32 cellular contexts compared by ENCODE assay signal in the genomic region with DNA sequence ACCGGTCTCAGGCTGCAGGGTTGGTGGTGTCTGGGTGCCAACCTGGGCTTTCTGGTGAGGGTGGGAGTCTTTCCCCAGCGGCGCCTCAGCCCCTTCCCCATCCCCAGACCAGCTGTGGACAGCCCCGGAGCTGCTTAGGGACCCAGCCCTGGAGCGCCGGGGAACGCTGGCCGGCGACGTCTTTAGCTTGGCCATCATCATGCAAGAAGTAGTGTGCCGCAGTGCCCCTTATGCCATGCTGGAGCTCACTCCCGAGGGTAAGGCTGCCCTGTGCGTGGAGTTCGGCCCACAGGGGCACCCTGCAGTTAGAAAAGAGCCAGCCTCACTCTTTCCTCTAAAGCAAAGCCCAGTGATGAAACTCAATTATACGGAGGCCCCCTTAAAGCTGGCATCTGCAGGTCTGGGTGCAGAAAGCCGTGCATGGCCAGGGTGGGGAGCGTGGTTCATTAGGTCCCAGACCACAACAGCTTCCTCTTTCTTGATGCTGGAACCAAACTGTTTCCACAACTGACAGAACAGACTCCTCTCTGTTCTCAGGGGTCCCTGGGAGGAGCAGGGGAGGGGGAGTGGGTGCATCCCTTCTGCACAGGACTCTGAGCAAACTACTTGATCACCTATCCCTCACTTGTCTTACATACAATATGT. TPM values are rescaled to one million over a fixed set of nuclear protein-coding genes. Genes with fewer than 3 reads are reported as not detected.
A peak's percentile ranks its signal among the peaks of the same experiment; 100 is the strongest.
DNase-seq lines count a peak whose midpoint lies in the region; ATAC-seq and TF ChIP-seq lines count a peak whose summit lies in the region.
"Had no signal": no experiment of that assay in that cellular context is flagged by ENCODE, and none has a peak within 500 bp of the region (broad histone marks: within the 10 kb centered on the region; RNA-seq: fewer than 3 reads in every experiment).

No MANE protein-coding gene starts in this region.

- intact Hi-C loops in lower lobe of right lung (cut with DNase I): no loop called here

- H3K27me3 Mint-ChIP-seq in activated CD8-positive, alpha-beta memory T cell treated with anti-CD3 and anti-CD28 coated beads, Interleukin-2, amount 10 ng/mL, durations not matched to agents 7 days and 5 days: peaks cover 19% of the 10 kb centered on the region
- peaks cover 22 to 71% (median 46%) of the 10 kb centered on the region in 3 donors for H3K27me3 Mint-ChIP-seq in naive B cell

- TF ChIP-seq CTCF in lower lobe of right lung (IDR thresholded peaks at IDR 0.05): no peak

- H3K4me3 ChIP-seq in lower lobe of right lung: no peak overlapping the region
- H3K4me3 ChIP-seq: gastrocnemius medialis, K562, lung, skin epidermis, suprapubic skin had no signal

- H3K4me1 Mint-ChIP-seq in activated CD8-positive, alpha-beta memory T cell treated with anti-CD3 and anti-CD28 coated beads, Interleukin-2, amount 10 ng/mL, durations not matched to agents 7 days and 5 days: peaks cover 8% of the 10 kb centered on the region
- peaks cover 20 to 34% (median 25%) of the 10 kb centered on the region in 3 donors for H3K4me1 Mint-ChIP-seq in naive B cell

- H3K9me3 Mint-ChIP-seq in activated CD8-positive, alpha-beta memory T cell treated with anti-CD3 and anti-CD28 coated beads, Interleukin-2, amount 10 ng/mL, durations not matched to agents 7 days and 5 days (ENCODE audit: low read depth): no peaks in the 10 kb centered on the region
- peaks cover 0 to 2% (median 0%) of the 10 kb centered on the region in 7 donors for H3K9me3 Mint-ChIP-seq in naive B cell
- H3K9me3 Mint-ChIP-seq: activated naive CD4-positive, alpha-beta T cell treated with anti-CD3 and anti-CD28 coated beads, Interleukin-2, amount 50 U/mL, for 72 hours; CD4-positive, alpha-beta memory T cell; H9; nephron had no signal

- no peak overlapping the region for H3K27ac Mint-ChIP-seq in activated CD8-positive, alpha-beta memory T cell treated with anti-CD3 and anti-CD28 coated beads, Interleukin-2, amount 10 ng/mL, durations not matched to agents 7 days and 5 days
- H3K27ac Mint-ChIP-seq in naive B cell: peak overlapping the region in 1 of 6 donors; percentile 44
- H3K27ac Mint-ChIP-seq: activated CD8-positive, alpha-beta T cell treated with anti-CD3 and anti-CD28 coated beads, Interleukin-2, amount 10 ng/mL, durations not matched to agents 7 days and 5 days; activated naive CD4-positive, alpha-beta T cell treated with anti-CD3 and anti-CD28 coated beads, Interleukin-2, amount 50 U/mL, for 72 hours; CD4-positive, alpha-beta memory T cell; H9; nephron had no signal

- H3K4me3 Mint-ChIP-seq in activated CD8-positive, alpha-beta memory T cell treated with anti-CD3 and anti-CD28 coated beads, Interleukin-2, amount 10 ng/mL, durations not matched to agents 7 days and 5 days: no peak overlapping the region
- peak overlapping the region in 2 of 8 donors; percentile 13 to 65 for H3K4me3 Mint-ChIP-seq in naive B cell
- H3K4me3 Mint-ChIP-seq: activated CD8-positive, alpha-beta T cell treated with anti-CD3 and anti-CD28 coated beads, Interleukin-2, amount 10 ng/mL, durations not matched to agents 7 days and 5 days; H9 had no signal

- no peak for ATAC-seq in activated CD8-positive, alpha-beta memory T cell treated with anti-CD3 and anti-CD28 coated beads, Interleukin-2, amount 10 ng/mL, durations not matched to agents 7 days and 5 days
- peak; percentile 53 to 55 for ATAC-seq in naive B cell (ENCODE audit: low read depth in 2 of 2)
- no peak for ATAC-seq in lower lobe of right lung
- ATAC-seq: activated CD8-positive, alpha-beta T cell treated with anti-CD3 and anti-CD28 coated beads, Interleukin-2, amount 10 ng/mL, durations not matched to agents 7 days and 5 days; activated naive CD4-positive, alpha-beta T cell treated with anti-CD3 and anti-CD28 coated beads, Interleukin-2, amount 50 U/mL, for 72 hours; gastrocnemius medialis; K562; Panc1 had no signal

- no peaks in the 10 kb centered on the region for H3K9me3 ChIP-seq in lower lobe of right lung
- H3K9me3 ChIP-seq: gastrocnemius medialis, suprapubic skin had no signal

- no peaks in the 10 kb centered on the region for H3K36me3 Mint-ChIP-seq in activated CD8-positive, alpha-beta memory T cell treated with anti-CD3 and anti-CD28 coated beads, Interleukin-2, amount 10 ng/mL, durations not matched to agents 7 days and 5 days
- H3K36me3 Mint-ChIP-seq in naive B cell: no peaks in the 10 kb centered on the region
- H3K36me3 Mint-ChIP-seq: activated naive CD4-positive, alpha-beta T cell treated with anti-CD3 and anti-CD28 coated beads, Interleukin-2, amount 50 U/mL, for 72 hours; CD4-positive, alpha-beta memory T cell had no signal

- H3K4me1 ChIP-seq in lower lobe of right lung: peaks cover 25% of the 10 kb centered on the region

- H3K36me3 ChIP-seq in lower lobe of right lung: no peaks in the 10 kb centered on the region
- H3K36me3 ChIP-seq: gastrocnemius medialis, suprapubic skin had no signal

- no peak overlapping the region for H3K27ac ChIP-seq in lower lobe of right lung
- H3K27ac ChIP-seq: gastrocnemius medialis, skin epidermis, suprapubic skin had no signal

- peaks cover 21% of the 10 kb centered on the region for H3K27me3 ChIP-seq in lower lobe of right lung (ENCODE audit: low read depth)

- CTCF ChIA-PET in activated CD8-positive, alpha-beta memory T cell treated with anti-CD3 and anti-CD28 coated beads, Interleukin-2, amount 10 ng/mL, durations not matched to agents 7 days and 5 days (lab: Charles Lee): interaction anchor here (1.0 to 1.5 kb wide), 4 partner anchors 12 to 49 kb away, joined by 4 to 5 read pairs (median 4); no protein-coding TSS in a partner anchor

- DNase-seq in activated CD8-positive, alpha-beta memory T cell treated with anti-CD3 and anti-CD28 coated beads for 24 hours: peak; percentile 42
- DNase-seq in activated CD8-positive, alpha-beta memory T cell treated with anti-CD3 and anti-CD28 coated beads, Interleukin-2, amount 10 ng/mL, durations not matched to agents 7 days and 5 days: no peak
- DNase-seq in NOMO-1 treated with DMSO at 0.1 percent for 48 hours (lab: John Stamatoyannopoulos, UW; ENCODE audit: unreplicated experiment) (peak; percentile 69), naive B cell (peak; percentile 14), DMS79 (lab: John Stamatoyannopoulos, UW) (no peak), NCI-H2081 treated with DMSO at 0.1 percent for 48 hours (lab: John Stamatoyannopoulos, UW) (no peak), GM19240 (ENCODE audit: insufficient read length, low spot score) (no peak), lower lobe of right lung (no peak)
- DNase-seq: activated CD8-positive, alpha-beta T cell treated with anti-CD3 and anti-CD28 coated beads, Interleukin-2, amount 10 ng/mL, durations not matched to agents 7 days and 5 days; activated effector memory CD4-positive, alpha-beta T cell treated with Interleukin-2 at 50 U/mL for 16 hours; activated T-cell treated with anti-CD3 and anti-CD28 coated beads for 4 hours; amygdala; CD4-positive, alpha-beta memory T cell; gastrocnemius medialis; kidney glomerular epithelial cell; NCI-H1694; NCI-H2171 treated with DMSO at 0.1 percent for 48 hours; NCI-H510A treated with DMSO at 0.1 percent for 48 hours; Right ventricle myocardium superior; stimulated activated naive CD4-positive, alpha-beta T cell treated with Interleukin-2 at 50 U/mL for 16 hours had no signal

RNA-seq across cellular contexts. Expression of gene GUCY2D, which starts 10.7 kb away (rescaled TPM):
- not detected for total RNA-seq in activated CD8-positive, alpha-beta memory T cell treated with anti-CD3 and anti-CD28 coated beads, Interleukin-2, amount 10 ng/mL, durations not matched to agents 7 days and 5 days
- polyA plus RNA-seq in naive B cell (ENCODE audit: low read depth in 6 of 6): not detected
- total RNA-seq in lower lobe of right lung: 3.1 TPM
- total RNA-seq: activated CD8-positive, alpha-beta T cell treated with anti-CD3 and anti-CD28 coated beads, Interleukin-2, amount 10 ng/mL, durations not matched to agents 7 days and 5 days; CD4-positive, alpha-beta memory T cell; cerebellum; fibroblast of lung; gastrocnemius medialis; osteocyte; Right ventricle myocardium superior; suprapubic skin had no signal
- polyA plus RNA-seq: fibroblast of lung, K562 had no signal

RNA-seq across cellular contexts. Expression of gene ALOX15B, which starts 25.7 kb away (rescaled TPM):
- total RNA-seq in activated CD8-positive, alpha-beta memory T cell treated with anti-CD3 and anti-CD28 coated beads, Interleukin-2, amount 10 ng/mL, durations not matched to agents 7 days and 5 days: not detected
- not detected for polyA plus RNA-seq in naive B cell (ENCODE audit: low read depth in 6 of 6)
- 53.5 TPM for total RNA-seq in lower lobe of right lung
- total RNA-seq: activated CD8-positive, alpha-beta T cell treated with anti-CD3 and anti-CD28 coated beads, Interleukin-2, amount 10 ng/mL, durations not matched to agents 7 days and 5 days; activated naive CD4-positive, alpha-beta T cell treated with anti-CD3 and anti-CD28 coated beads, Interleukin-2, amount 50 U/mL, for 72 hours; cerebellum; fibroblast of lung; H9; osteocyte; Right ventricle myocardium superior; T-helper 2 cell treated with Interferon-gamma antibody and Interleukin-4, amounts not matched to agents 100 ng/mL and 5 ng/mL, for 36 hours had no signal
- polyA plus RNA-seq: CD4-positive, alpha-beta memory T cell; fibroblast of lung; K562 had no signal

Comparison
In these comparisons a context has a peak if more than half of its experiments do, and no peak if none do; other contexts are left out.
1. DNase-seq: peak in activated CD8-positive, alpha-beta memory T cell treated with anti-CD3 and anti-CD28 coated beads for 24 hours (single experiment), NOMO-1 treated with DMSO at 0.1 percent for 48 hours (single experiment) and naive B cell (single experiment); none in activated CD8-positive, alpha-beta memory T cell treated with anti-CD3 and anti-CD28 coated beads, Interleukin-2, amount 10 ng/mL, durations not matched to agents 7 days and 5 days (single experiment), DMS79 (single experiment), NCI-H2081 treated with DMSO at 0.1 percent for 48 hours (single experiment), GM19240 (single experiment) and lower lobe of right lung (single experiment).
2. ATAC-seq: peak in naive B cell (2 of 2); none in activated CD8-positive, alpha-beta memory T cell treated with anti-CD3 and anti-CD28 coated beads, Interleukin-2, amount 10 ng/mL, durations not matched to agents 7 days and 5 days (single experiment) and lower lobe of right lung (0 of 2).
3. RNA of gene ALOX15B, which starts 25.7 kb away (total RNA-seq): 53.5 TPM in lower lobe of right lung (single experiment); not detected in activated CD8-positive, alpha-beta memory T cell treated with anti-CD3 and anti-CD28 coated beads, Interleukin-2, amount 10 ng/mL, durations not matched to agents 7 days and 5 days; every median in the first group is over 10 times any median in the second.